15 cellular contexts compared by ENCODE assay signal in the genomic region with DNA sequence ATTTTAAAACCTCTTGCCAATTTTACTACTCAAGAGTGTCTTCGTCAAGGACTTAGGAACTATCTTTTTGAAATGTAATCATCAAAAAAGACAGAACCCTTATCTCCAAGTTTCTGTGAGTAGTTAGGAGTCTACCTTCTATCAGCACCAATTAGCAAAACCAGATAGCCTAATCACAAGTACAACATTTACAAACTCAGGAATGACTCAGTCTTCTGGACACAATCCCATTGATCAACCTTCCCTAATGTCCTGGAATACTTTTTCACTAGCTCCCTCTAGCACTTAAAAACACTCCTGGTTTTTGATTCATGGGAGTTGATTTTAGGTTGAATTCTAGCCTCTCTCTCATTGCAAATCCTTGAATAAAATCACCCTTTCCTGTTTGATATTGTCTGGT.
DNase-seq lines count a peak whose midpoint lies in the region; ATAC-seq, FAIRE-seq and TF ChIP-seq lines count a peak whose summit lies in the region.
"Had no signal": no experiment of that assay in that cellular context is flagged by ENCODE, and none has a peak within 500 bp of the region (broad histone marks: within the 10 kb centered on the region; RNA-seq: fewer than 3 reads in every experiment).

No MANE protein-coding gene starts in this region.

- no peaks in the 10 kb centered on the region for H3K4me1 Mint-ChIP-seq in astrocyte (ENCODE audit: low read depth, unreplicated experiment)
- H3K4me1 Mint-ChIP-seq: activated CD4-positive, alpha-beta memory T cell treated with anti-CD3 and anti-CD28 coated beads, Interleukin-2, amount 10 ng/mL, durations not matched to agents 7 days and 5 days had no signal

- no peak overlapping the region for H3K4me3 ChIP-seq in AG10803 (ENCODE audit: low read length)
- H3K4me3 ChIP-seq in astrocyte (ENCODE audit: insufficient read depth, low read depth, low read length) = no peak overlapping the region
- H3K4me3 ChIP-seq in lower lobe of right lung = no peak overlapping the region
- H3K4me3 ChIP-seq: BLaER1, prostate gland had no signal

- H4K20me1 ChIP-seq in astrocyte (ENCODE audit: insufficient read depth, low read length) = no peaks in the 10 kb centered on the region
- H4K20me1 ChIP-seq: BLaER1 had no signal

- H3K9ac ChIP-seq in astrocyte (ENCODE audit: low read length) = no peak overlapping the region
- H3K9ac ChIP-seq: BLaER1 had no signal

- no peak overlapping the region for H3K4me2 ChIP-seq in astrocyte (ENCODE audit: low read length)
- H3K4me2 ChIP-seq: BLaER1 had no signal

- no peaks in the 10 kb centered on the region for H3K27me3 Mint-ChIP-seq in astrocyte (ENCODE audit: low read depth, unreplicated experiment)
- H3K27me3 Mint-ChIP-seq: activated CD4-positive, alpha-beta memory T cell treated with anti-CD3 and anti-CD28 coated beads, Interleukin-2, amount 10 ng/mL, durations not matched to agents 7 days and 5 days; effector memory CD8-positive, alpha-beta T cell had no signal

- TF ChIP-seq CTCF in AG10803 (conservative IDR thresholded peaks at IDR 0.05; ENCODE audit: low read length) (no peak), astrocyte (IDR thresholded peaks at IDR 0.05; ENCODE audit: insufficient read depth, low read depth, low read length) (no peak), lower lobe of right lung (IDR thresholded peaks at IDR 0.05) (no peak)

- intact Hi-C loops in lower lobe of right lung (cut with DNase I) = no loop called here

- no peaks in the 10 kb centered on the region for H3K79me2 ChIP-seq in astrocyte (ENCODE audit: insufficient read depth, low read length)

- H3K27ac ChIP-seq in astrocyte (ENCODE audit: low read depth, low read length) = no peak overlapping the region
- no peak overlapping the region for H3K27ac ChIP-seq in lower lobe of right lung
- H3K27ac ChIP-seq: BLaER1, prostate gland had no signal

- no peak for ATAC-seq in lower lobe of right lung
- ATAC-seq: effector memory CD8-positive, alpha-beta T cell had no signal

- H3K36me3 ChIP-seq in astrocyte (ENCODE audit: insufficient read depth, low read length) (no peaks in the 10 kb centered on the region), lower lobe of right lung (no peaks in the 10 kb centered on the region)
- H3K36me3 ChIP-seq: BLaER1, prostate gland had no signal

- FAIRE-seq in astrocyte (lab: Jason Lieb, UNC) = no peak
- FAIRE-seq: GM12892 had no signal

- H3K9me3 Mint-ChIP-seq in astrocyte (ENCODE audit: unreplicated experiment) = no peaks in the 10 kb centered on the region
- H3K9me3 Mint-ChIP-seq: activated CD4-positive, alpha-beta memory T cell treated with anti-CD3 and anti-CD28 coated beads, Interleukin-2, amount 10 ng/mL, durations not matched to agents 7 days and 5 days had no signal

- H3K36me3 Mint-ChIP-seq in astrocyte (ENCODE audit: low read depth, unreplicated experiment) = no peaks in the 10 kb centered on the region

- no peak overlapping the region for H2AFZ ChIP-seq in astrocyte (ENCODE audit: low read depth, low read length)

- H3K4me1 ChIP-seq in astrocyte (ENCODE audit: insufficient read depth, low read length) (no peaks in the 10 kb centered on the region), lower lobe of right lung (no peaks in the 10 kb centered on the region)
- H3K4me1 ChIP-seq: BLaER1, prostate gland had no signal

- H3K27me3 ChIP-seq in astrocyte (ENCODE audit: insufficient read depth, low read length) (no peaks in the 10 kb centered on the region), lower lobe of right lung (ENCODE audit: low read depth) (no peaks in the 10 kb centered on the region)
- H3K27me3 ChIP-seq: BLaER1 had no signal

- no peak overlapping the region for H3K4me3 Mint-ChIP-seq in astrocyte (ENCODE audit: unreplicated experiment)
- H3K4me3 Mint-ChIP-seq: activated CD4-positive, alpha-beta memory T cell treated with anti-CD3 and anti-CD28 coated beads, Interleukin-2, amount 10 ng/mL, durations not matched to agents 7 days and 5 days; effector memory CD8-positive, alpha-beta T cell had no signal

- DNase-seq in AG10803 (ENCODE audit: low read depth) = peak; percentile 3
- DNase-seq in HT-29 (ENCODE audit: low spot score) = peak; percentile 6
- DNase-seq in astrocyte (ENCODE audit: low read depth) = peak; percentile 59
- DNase-seq in fibroblast of the conjunctiva (ENCODE audit: low read depth) = peak; percentile 6
- no peak for DNase-seq in NCI-H2171 treated with DMSO at 0.1 percent for 48 hours (lab: John Stamatoyannopoulos, UW)
- no peak for DNase-seq in lower lobe of right lung
- no peak for DNase-seq in stimulated activated CD4-positive, alpha-beta T cell treated with anti-CD3 and anti-CD28 coated beads, Interleukin-4, amount 100 ng/mL, for 4 hours
- DNase-seq in activated gamma-delta T cell (lab: John Stamatoyannopoulos, UW) = no peak
- DNase-seq: activated CD4-positive, alpha-beta memory T cell treated with anti-CD3 and anti-CD28 coated beads, Interleukin-2, amount 10 ng/mL, durations not matched to agents 7 days and 5 days; activated effector memory CD4-positive, alpha-beta T cell treated with Interleukin-2 at 50 U/mL for 16 hours; effector memory CD8-positive, alpha-beta T cell; SIG-M5 had no signal

- H3K9me3 ChIP-seq in astrocyte (ENCODE audit: insufficient read depth, low read depth, low read length) = no peaks in the 10 kb centered on the region
- no peaks in the 10 kb centered on the region for H3K9me3 ChIP-seq in lower lobe of right lung
- H3K9me3 ChIP-seq: BLaER1, prostate gland had no signal

- H3K27ac Mint-ChIP-seq in astrocyte (ENCODE audit: unreplicated experiment) = no peak overlapping the region
- H3K27ac Mint-ChIP-seq: activated CD4-positive, alpha-beta memory T cell treated with anti-CD3 and anti-CD28 coated beads, Interleukin-2, amount 10 ng/mL, durations not matched to agents 7 days and 5 days; effector memory CD8-positive, alpha-beta T cell had no signal

Comparison
In these comparisons a context has a peak if more than half of its experiments do, and no peak if none do; other contexts are left out.
1. DNase-seq: peak in AG10803 (single experiment), HT-29 (single experiment), astrocyte (single experiment) and fibroblast of the conjunctiva (single experiment); none in NCI-H2171 treated with DMSO at 0.1 percent for 48 hours (single experiment), lower lobe of right lung (single experiment), stimulated activated CD4-positive, alpha-beta T cell treated with anti-CD3 and anti-CD28 coated beads, Interleukin-4, amount 100 ng/mL, for 4 hours (0 of 2) and activated gamma-delta T cell (single experiment).